ENCODE assay signal across 8 cellular contexts in the genomic region with DNA sequence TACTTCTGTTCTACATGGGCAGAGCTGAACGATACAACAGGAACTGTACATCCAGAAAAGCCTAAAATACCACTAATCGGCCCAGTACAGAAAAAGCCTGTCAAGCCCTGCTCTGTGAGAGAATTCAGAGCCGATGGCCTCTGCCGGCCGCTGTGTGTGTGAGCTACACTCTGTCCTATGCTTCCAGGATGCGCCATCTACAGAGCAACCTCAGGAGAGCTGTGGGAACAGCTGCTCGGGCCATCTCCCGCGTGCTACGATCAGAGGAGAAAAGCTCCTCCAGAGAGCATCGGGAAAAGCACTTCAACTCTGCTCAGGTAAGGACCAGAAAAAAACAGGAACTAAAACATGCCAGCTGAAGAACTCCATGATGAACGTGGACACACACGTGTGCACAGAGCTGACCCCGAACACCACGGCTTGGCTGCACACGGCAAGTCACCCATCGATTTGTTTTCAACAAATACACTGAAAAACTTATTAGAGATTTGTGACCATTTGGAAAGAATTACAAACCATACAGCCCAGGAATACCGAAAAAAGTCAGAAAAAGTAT.
DNase-seq lines count a peak whose midpoint lies in the region; ATAC-seq and TF ChIP-seq lines count a peak whose summit lies in the region.

No MANE protein-coding gene starts in this region.

- no peak overlapping the region for H3K4me3 Mint-ChIP-seq in natural killer cell

- DNase-seq in Right ventricle myocardium inferior (ENCODE audit: missing footprints) (no peak), left cardiac atrium (no peak), iPS-NIHi7 (ENCODE audit: extremely low spot score) (peak; percentile 53), natural killer cell (no peak), NCI-H446 (lab: John Stamatoyannopoulos, UW) (no peak)
- DNase-seq in stimulated activated CD4-positive, alpha-beta T cell treated with anti-CD3 and anti-CD28 coated beads, Interleukin-4, amount 100 ng/mL, for 1 hour, result no peak

- H3K27ac Mint-ChIP-seq in natural killer cell, result no peak overlapping the region

- peak overlapping the region; percentile 14 for H3K27ac ChIP-seq in temporal lobe (ENCODE audit: low read depth, low read length)

- intact Hi-C loops in Right ventricle myocardium inferior (cut with DNase I) (no loop called here), left cardiac atrium (cut with DNase I) (no loop called here), natural killer cell (cut with micrococcal nuclease) (no loop called here)

- TF ChIP-seq CTCF in natural killer cell (IDR thresholded peaks at IDR 0.05), result no peak

- no peaks in the 10 kb centered on the region for H3K36me3 Mint-ChIP-seq in natural killer cell

- peaks cover 77 to 78% of the 10 kb centered on the region in 2 donors for H3K4me1 Mint-ChIP-seq in natural killer cell

- peak; percentile 29 for ATAC-seq in Right ventricle myocardium inferior
- ATAC-seq in left cardiac atrium, result no peak
- ATAC-seq in SK-N-SH treated with all-trans-retinoic acid at 6 μM for 48 hours, result peak; percentile 86
- no peak for ATAC-seq in natural killer cell

- no peaks in the 10 kb centered on the region for H3K9me3 Mint-ChIP-seq in natural killer cell

- no peaks in the 10 kb centered on the region for H3K27me3 Mint-ChIP-seq in natural killer cell (ENCODE audit: low read depth in 2 of 2)

TF ChIP-seq in SK-N-SH treated with all-trans-retinoic acid at 6 μM for 48 hours, 23 proteins besides CTCF, POLR2A, EP300 and RAD21:
- no peak for TF ChIP-seq GLIS3 (CRISPR knock-in tag; IDR thresholded peaks at IDR 0.05)
- no peak for TF ChIP-seq ZNF8 (CRISPR knock-in tag; IDR thresholded peaks at IDR 0.05)
- TF ChIP-seq CSDC2 (CRISPR knock-in tag; IDR thresholded peaks at IDR 0.05), result no peak
- TF ChIP-seq RARB (CRISPR knock-in tag; IDR thresholded peaks at IDR 0.05), result no peak
- no peak for TF ChIP-seq SNAI2 (CRISPR knock-in tag; IDR thresholded peaks at IDR 0.05)
- TF ChIP-seq ZC3H10 (CRISPR knock-in tag; IDR thresholded peaks at IDR 0.05), result no peak
- TF ChIP-seq, protein P1, sequence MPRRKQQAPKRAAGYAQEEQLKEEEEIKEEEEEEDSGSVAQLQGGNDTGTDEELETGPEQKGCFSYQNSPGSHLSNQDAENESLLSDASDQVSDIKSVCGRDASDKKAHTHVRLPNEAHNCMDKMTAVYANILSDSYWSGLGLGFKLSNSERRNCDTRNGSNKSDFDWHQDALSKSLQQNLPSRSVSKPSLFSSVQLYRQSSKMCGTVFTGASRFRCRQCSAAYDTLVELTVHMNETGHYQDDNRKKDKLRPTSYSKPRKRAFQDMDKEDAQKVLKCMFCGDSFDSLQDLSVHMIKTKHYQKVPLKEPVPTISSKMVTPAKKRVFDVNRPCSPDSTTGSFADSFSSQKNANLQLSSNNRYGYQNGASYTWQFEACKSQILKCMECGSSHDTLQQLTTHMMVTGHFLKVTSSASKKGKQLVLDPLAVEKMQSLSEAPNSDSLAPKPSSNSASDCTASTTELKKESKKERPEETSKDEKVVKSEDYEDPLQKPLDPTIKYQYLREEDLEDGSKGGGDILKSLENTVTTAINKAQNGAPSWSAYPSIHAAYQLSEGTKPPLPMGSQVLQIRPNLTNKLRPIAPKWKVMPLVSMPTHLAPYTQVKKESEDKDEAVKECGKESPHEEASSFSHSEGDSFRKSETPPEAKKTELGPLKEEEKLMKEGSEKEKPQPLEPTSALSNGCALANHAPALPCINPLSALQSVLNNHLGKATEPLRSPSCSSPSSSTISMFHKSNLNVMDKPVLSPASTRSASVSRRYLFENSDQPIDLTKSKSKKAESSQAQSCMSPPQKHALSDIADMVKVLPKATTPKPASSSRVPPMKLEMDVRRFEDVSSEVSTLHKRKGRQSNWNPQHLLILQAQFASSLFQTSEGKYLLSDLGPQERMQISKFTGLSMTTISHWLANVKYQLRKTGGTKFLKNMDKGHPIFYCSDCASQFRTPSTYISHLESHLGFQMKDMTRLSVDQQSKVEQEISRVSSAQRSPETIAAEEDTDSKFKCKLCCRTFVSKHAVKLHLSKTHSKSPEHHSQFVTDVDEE (CRISPR knock-in tag; IDR thresholded peaks at IDR 0.05), result no peak
- TF ChIP-seq, protein P2, sequence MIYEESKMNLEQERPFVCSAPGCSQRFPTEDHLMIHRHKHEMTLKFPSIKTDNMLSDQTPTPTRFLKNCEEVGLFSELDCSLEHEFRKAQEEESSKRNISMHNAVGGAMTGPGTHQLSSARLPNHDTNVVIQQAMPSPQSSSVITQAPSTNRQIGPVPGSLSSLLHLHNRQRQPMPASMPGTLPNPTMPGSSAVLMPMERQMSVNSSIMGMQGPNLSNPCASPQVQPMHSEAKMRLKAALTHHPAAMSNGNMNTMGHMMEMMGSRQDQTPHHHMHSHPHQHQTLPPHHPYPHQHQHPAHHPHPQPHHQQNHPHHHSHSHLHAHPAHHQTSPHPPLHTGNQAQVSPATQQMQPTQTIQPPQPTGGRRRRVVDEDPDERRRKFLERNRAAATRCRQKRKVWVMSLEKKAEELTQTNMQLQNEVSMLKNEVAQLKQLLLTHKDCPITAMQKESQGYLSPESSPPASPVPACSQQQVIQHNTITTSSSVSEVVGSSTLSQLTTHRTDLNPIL (CRISPR knock-in tag; IDR thresholded peaks at IDR 0.05; ENCODE audit: low read depth), result no peak
- TF ChIP-seq, protein P3, sequence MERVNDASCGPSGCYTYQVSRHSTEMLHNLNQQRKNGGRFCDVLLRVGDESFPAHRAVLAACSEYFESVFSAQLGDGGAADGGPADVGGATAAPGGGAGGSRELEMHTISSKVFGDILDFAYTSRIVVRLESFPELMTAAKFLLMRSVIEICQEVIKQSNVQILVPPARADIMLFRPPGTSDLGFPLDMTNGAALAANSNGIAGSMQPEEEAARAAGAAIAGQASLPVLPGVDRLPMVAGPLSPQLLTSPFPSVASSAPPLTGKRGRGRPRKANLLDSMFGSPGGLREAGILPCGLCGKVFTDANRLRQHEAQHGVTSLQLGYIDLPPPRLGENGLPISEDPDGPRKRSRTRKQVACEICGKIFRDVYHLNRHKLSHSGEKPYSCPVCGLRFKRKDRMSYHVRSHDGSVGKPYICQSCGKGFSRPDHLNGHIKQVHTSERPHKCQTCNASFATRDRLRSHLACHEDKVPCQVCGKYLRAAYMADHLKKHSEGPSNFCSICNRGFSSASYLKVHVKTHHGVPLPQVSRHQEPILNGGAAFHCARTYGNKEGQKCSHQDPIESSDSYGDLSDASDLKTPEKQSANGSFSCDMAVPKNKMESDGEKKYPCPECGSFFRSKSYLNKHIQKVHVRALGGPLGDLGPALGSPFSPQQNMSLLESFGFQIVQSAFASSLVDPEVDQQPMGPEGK (CRISPR knock-in tag; IDR thresholded peaks at IDR 0.05; ENCODE audit: borderline replicate concordance), result no peak
- no peak for TF ChIP-seq TCF4 (CRISPR knock-in tag; IDR thresholded peaks at IDR 0.05; ENCODE audit: borderline replicate concordance)
- TF ChIP-seq ZNF565 (CRISPR knock-in tag; conservative IDR thresholded peaks at IDR 0.05; ENCODE audit: low read depth), result no peak
- no peak for TF ChIP-seq OSR1 (CRISPR knock-in tag; IDR thresholded peaks at IDR 0.05)
- TF ChIP-seq ZFP3 (CRISPR knock-in tag; IDR thresholded peaks at IDR 0.05), result no peak
- TF ChIP-seq ESRRG (CRISPR knock-in tag; IDR thresholded peaks at IDR 0.05), result no peak
- TF ChIP-seq ZNF70 (CRISPR knock-in tag; IDR thresholded peaks at IDR 0.05), result no peak

Comparison
In these comparisons a context has a peak if more than half of its experiments do, and no peak if none do; other contexts are left out.
1. ATAC-seq: peak in Right ventricle myocardium inferior (single experiment) and SK-N-SH treated with all-trans-retinoic acid at 6 μM for 48 hours (single experiment); none in left cardiac atrium (0 of 2) and natural killer cell (0 of 3).